ENCODE assay signal across 1 cellular context in the genomic region with DNA sequence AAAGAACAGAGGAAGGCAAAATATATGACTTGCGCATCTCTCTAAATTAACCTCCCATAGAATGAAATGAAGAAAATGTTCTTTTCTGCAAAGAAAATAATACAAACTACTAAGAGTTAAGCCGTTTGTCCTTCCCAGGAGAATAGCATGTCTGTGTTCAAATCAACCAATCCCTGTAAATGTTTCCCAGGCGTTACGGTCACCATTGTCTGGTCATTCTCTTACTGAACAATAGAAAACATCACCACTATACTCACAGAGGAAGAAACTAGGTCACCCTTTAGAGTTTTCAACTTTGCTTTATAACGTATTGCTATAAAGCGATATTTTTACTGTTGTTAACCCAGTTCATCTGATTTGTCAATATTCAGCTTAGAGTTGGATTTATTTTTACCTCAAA.
TF ChIP-seq lines count a peak whose summit lies in the region.

No MANE protein-coding gene starts in this region.

TF ChIP-seq in WTC11, 78 proteins besides CTCF, POLR2A, EP300 and RAD21 (continued from another document):
- TF ChIP-seq, protein P1, sequence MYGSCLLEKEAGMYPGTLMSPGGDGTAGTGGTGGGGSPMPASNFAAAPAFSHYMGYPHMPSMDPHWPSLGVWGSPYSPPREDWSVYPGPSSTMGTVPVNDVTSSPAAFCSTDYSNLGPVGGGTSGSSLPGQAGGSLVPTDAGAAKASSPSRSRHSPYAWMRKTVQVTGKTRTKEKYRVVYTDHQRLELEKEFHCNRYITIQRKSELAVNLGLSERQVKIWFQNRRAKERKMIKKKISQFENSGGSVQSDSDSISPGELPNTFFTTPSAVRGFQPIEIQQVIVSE (CRISPR knock-in tag; IDR thresholded peaks at IDR 0.05; ENCODE audit: borderline replicate concordance) = no peak
- TF ChIP-seq, protein P2, sequence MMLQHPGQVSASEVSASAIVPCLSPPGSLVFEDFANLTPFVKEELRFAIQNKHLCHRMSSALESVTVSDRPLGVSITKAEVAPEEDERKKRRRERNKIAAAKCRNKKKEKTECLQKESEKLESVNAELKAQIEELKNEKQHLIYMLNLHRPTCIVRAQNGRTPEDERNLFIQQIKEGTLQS (CRISPR knock-in tag; conservative IDR thresholded peaks at IDR 0.05) = no peak
- TF ChIP-seq ZNF317 (CRISPR knock-in tag; IDR thresholded peaks at IDR 0.05; ENCODE audit: borderline replicate concordance, low read depth) = no peak
- TF ChIP-seq, protein P3, sequence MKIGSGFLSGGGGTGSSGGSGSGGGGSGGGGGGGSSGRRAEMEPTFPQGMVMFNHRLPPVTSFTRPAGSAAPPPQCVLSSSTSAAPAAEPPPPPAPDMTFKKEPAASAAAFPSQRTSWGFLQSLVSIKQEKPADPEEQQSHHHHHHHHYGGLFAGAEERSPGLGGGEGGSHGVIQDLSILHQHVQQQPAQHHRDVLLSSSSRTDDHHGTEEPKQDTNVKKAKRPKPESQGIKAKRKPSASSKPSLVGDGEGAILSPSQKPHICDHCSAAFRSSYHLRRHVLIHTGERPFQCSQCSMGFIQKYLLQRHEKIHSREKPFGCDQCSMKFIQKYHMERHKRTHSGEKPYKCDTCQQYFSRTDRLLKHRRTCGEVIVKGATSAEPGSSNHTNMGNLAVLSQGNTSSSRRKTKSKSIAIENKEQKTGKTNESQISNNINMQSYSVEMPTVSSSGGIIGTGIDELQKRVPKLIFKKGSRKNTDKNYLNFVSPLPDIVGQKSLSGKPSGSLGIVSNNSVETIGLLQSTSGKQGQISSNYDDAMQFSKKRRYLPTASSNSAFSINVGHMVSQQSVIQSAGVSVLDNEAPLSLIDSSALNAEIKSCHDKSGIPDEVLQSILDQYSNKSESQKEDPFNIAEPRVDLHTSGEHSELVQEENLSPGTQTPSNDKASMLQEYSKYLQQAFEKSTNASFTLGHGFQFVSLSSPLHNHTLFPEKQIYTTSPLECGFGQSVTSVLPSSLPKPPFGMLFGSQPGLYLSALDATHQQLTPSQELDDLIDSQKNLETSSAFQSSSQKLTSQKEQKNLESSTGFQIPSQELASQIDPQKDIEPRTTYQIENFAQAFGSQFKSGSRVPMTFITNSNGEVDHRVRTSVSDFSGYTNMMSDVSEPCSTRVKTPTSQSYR (CRISPR knock-in tag; IDR thresholded peaks at IDR 0.05) = no peak
- TF ChIP-seq, protein P4, sequence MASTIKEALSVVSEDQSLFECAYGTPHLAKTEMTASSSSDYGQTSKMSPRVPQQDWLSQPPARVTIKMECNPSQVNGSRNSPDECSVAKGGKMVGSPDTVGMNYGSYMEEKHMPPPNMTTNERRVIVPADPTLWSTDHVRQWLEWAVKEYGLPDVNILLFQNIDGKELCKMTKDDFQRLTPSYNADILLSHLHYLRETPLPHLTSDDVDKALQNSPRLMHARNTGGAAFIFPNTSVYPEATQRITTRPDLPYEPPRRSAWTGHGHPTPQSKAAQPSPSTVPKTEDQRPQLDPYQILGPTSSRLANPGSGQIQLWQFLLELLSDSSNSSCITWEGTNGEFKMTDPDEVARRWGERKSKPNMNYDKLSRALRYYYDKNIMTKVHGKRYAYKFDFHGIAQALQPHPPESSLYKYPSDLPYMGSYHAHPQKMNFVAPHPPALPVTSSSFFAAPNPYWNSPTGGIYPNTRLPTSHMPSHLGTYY (CRISPR knock-in tag; IDR thresholded peaks at IDR 0.05) = no peak
- TF ChIP-seq, protein P5, sequence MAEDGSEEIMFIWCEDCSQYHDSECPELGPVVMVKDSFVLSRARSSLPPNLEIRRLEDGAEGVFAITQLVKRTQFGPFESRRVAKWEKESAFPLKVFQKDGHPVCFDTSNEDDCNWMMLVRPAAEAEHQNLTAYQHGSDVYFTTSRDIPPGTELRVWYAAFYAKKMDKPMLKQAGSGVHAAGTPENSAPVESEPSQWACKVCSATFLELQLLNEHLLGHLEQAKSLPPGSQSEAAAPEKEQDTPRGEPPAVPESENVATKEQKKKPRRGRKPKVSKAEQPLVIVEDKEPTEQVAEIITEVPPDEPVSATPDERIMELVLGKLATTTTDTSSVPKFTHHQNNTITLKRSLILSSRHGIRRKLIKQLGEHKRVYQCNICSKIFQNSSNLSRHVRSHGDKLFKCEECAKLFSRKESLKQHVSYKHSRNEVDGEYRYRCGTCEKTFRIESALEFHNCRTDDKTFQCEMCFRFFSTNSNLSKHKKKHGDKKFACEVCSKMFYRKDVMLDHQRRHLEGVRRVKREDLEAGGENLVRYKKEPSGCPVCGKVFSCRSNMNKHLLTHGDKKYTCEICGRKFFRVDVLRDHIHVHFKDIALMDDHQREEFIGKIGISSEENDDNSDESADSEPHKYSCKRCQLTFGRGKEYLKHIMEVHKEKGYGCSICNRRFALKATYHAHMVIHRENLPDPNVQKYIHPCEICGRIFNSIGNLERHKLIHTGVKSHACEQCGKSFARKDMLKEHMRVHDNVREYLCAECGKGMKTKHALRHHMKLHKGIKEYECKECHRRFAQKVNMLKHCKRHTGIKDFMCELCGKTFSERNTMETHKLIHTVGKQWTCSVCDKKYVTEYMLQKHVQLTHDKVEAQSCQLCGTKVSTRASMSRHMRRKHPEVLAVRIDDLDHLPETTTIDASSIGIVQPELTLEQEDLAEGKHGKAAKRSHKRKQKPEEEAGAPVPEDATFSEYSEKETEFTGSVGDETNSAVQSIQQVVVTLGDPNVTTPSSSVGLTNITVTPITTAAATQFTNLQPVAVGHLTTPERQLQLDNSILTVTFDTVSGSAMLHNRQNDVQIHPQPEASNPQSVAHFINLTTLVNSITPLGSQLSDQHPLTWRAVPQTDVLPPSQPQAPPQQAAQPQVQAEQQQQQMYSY (CRISPR knock-in tag; IDR thresholded peaks at IDR 0.05) = no peak
